In the genomic region with DNA sequence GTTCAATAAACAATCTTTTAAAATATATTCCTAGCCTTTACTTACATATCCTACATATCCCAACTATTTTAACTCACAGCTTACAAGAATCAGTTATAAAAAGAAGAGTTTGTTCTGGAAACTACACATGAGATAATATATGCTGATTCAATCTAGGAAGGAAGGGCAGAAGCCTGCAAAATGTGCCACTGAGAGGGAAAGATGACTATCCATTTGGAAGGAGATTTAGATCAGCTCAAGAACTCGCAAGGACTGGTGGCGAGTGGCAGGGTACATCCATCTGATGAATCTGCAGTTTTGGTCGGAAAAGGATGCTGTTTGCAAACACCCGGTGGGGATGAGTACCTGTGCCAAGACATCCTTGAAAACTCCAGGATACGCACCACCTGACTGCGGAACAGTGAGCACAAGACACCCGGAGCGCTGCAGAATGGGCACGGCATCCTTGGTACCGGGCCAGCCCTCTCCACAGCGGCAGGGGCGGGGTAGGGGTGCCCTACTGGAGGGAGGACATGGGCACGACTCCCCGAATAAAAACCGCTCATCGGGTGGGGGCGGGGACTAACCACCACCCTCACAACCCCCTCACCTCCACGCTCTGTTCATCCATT, we compare ENCODE assay signal across 1 cellular context.
TF ChIP-seq lines count a peak whose summit lies in the region.

No MANE protein-coding gene starts in this region.

TF ChIP-seq in GM12878, 131 proteins besides CTCF, POLR2A, EP300 and RAD21:
- TF ChIP-seq ETV6 (conservative IDR thresholded peaks at IDR 0.05 in 1 of 2, IDR thresholded peaks at IDR 0.05 in 1 of 2; ENCODE audit: borderline replicate concordance in 1 of 2, low read depth in 1 of 2) (peak in 1 of 2 experiments; percentile 32; a peak in 1 of 4 replicates), CHD4 (IDR thresholded peaks at IDR 0.05) (no peak), MEF2A (IDR thresholded peaks at IDR 0.05; ENCODE audit: insufficient read depth, low read depth, low read length) (no peak), CBFB (IDR thresholded peaks at IDR 0.05; ENCODE audit: low read depth) (no peak), NRF1 (conservative IDR thresholded peaks at IDR 0.05; ENCODE audit: low read depth, low read length) (no peak), RCOR1 (conservative IDR thresholded peaks at IDR 0.05; ENCODE audit: low read depth, low read length) (no peak), NFXL1 (IDR thresholded peaks at IDR 0.05; ENCODE audit: borderline replicate concordance) (peak; percentile 60; the same call in 1 of the 2 replicates), HDGF (IDR thresholded peaks at IDR 0.05) (no peak), BRCA1 (IDR thresholded peaks at IDR 0.05; ENCODE audit: low read depth, low read length) (no peak)
